Comparison of ENCODE assay signal across 8 cellular contexts in genomic region chr17:82338858-82339633, GRCh38. TPM values are rescaled to one million over a fixed set of nuclear protein-coding genes. Genes with fewer than 3 reads are reported as not detected.
DNase-seq lines count a peak whose midpoint lies in the region; ATAC-seq and TF ChIP-seq lines count a peak whose summit lies in the region.

No MANE protein-coding gene starts in this region.

- H3K4me3 ChIP-seq in Caco-2 (ENCODE audit: low read depth, low read length), result peak overlapping the region; percentile 25
- peak overlapping the region; percentile 70 for H3K4me3 ChIP-seq in osteoblast (ENCODE audit: insufficient read depth, low read length)

- peak overlapping the region; percentile 94 for H3K4me2 ChIP-seq in osteoblast (ENCODE audit: insufficient read depth, low read length)

- no peaks in the 10 kb centered on the region for H3K79me2 ChIP-seq in osteoblast (ENCODE audit: insufficient read depth, low read length)

- H3K36me3 ChIP-seq in Caco-2 (ENCODE audit: control insufficient read depth, insufficient read depth, low read length) (no peaks in the 10 kb centered on the region), osteoblast (ENCODE audit: insufficient read depth, low read length) (no peaks in the 10 kb centered on the region)

- no peaks in the 10 kb centered on the region for H3K9me3 Mint-ChIP-seq in Caco-2 (ENCODE audit: unreplicated experiment)
- peaks cover 2% of the 10 kb centered on the region for H3K9me3 Mint-ChIP-seq in activated T-cell treated with anti-CD3 and anti-CD28 coated beads, Interleukin-2, amount 50 U/mL, for 24 hours

- no peak overlapping the region for H3K27ac ChIP-seq in osteoblast (ENCODE audit: low read depth, low read length)

- H3K27me3 ChIP-seq in Caco-2 (replicated peaks; ENCODE audit: control insufficient read depth, insufficient read depth, low read length) (no peaks in the 10 kb centered on the region), osteoblast (ENCODE audit: insufficient read depth, low read length) (peaks cover 3% of the 10 kb centered on the region)

- no peaks in the 10 kb centered on the region for H3K9me3 ChIP-seq in Caco-2
- H3K9me3 ChIP-seq in osteoblast (ENCODE audit: low read depth, low read length), result no peaks in the 10 kb centered on the region

- H2AFZ ChIP-seq in osteoblast (ENCODE audit: low read length), result peak overlapping the region; percentile 94

- no peaks in the 10 kb centered on the region for H3K36me3 Mint-ChIP-seq in Caco-2 (ENCODE audit: insufficient read depth, unreplicated experiment)
- H3K36me3 Mint-ChIP-seq in activated T-cell treated with anti-CD3 and anti-CD28 coated beads, Interleukin-2, amount 50 U/mL, for 24 hours (ENCODE audit: low read depth), result no peaks in the 10 kb centered on the region

- CTCF ChIA-PET in Caco-2 (lab: Charles Lee), result interaction anchor here (1.1 kb wide), 1 partner anchor 103 kb away, joined by 4 read pairs; no protein-coding TSS in a partner anchor

- BruUV-seq in Caco-2 (replicated peaks; lab: Mats Ljungman, UMichigan), result TSS peak; percentile 98

- H3K27me3 Mint-ChIP-seq in Caco-2 (ENCODE audit: insufficient read depth, unreplicated experiment), result no peaks in the 10 kb centered on the region
- peaks cover 3% of the 10 kb centered on the region for H3K27me3 Mint-ChIP-seq in activated T-cell treated with anti-CD3 and anti-CD28 coated beads, Interleukin-2, amount 50 U/mL, for 24 hours

- intact Hi-C loops in Caco-2 (cut with micrococcal nuclease; ENCODE audit: unreplicated experiment), result no loop called here

- no peaks in the 10 kb centered on the region for H4K20me1 ChIP-seq in osteoblast (ENCODE audit: insufficient read depth, low read length)

- H3K27ac Mint-ChIP-seq in Caco-2 (ENCODE audit: unreplicated experiment), result peak overlapping the region; percentile 85
- H3K27ac Mint-ChIP-seq in activated T-cell treated with anti-CD3 and anti-CD28 coated beads, Interleukin-2, amount 50 U/mL, for 24 hours, result no peak overlapping the region

- H3K4me3 Mint-ChIP-seq in Caco-2 (ENCODE audit: unreplicated experiment), result peak overlapping the region; percentile 70
- H3K4me3 Mint-ChIP-seq in activated T-cell treated with anti-CD3 and anti-CD28 coated beads, Interleukin-2, amount 50 U/mL, for 24 hours, result no peak overlapping the region

- peaks cover 13% of the 10 kb centered on the region for H3K4me1 Mint-ChIP-seq in Caco-2 (ENCODE audit: low read depth, unreplicated experiment)
- H3K4me1 Mint-ChIP-seq in activated T-cell treated with anti-CD3 and anti-CD28 coated beads, Interleukin-2, amount 50 U/mL, for 24 hours (ENCODE audit: low read depth), result peaks cover 25% of the 10 kb centered on the region

- peak in 1 of 2 experiments; percentile 55 for DNase-seq in Caco-2
- peak; percentile 52 for DNase-seq in NCI-H460 (ENCODE audit: extremely low read depth, low read depth)
- DNase-seq in epidermal melanocyte (ENCODE audit: insufficient read length, low spot score), result peak; percentile 69
- peak; percentile 98 for DNase-seq in osteoblast (ENCODE audit: insufficient read length, low spot score, missing footprints)
- no peak for DNase-seq in activated T-cell treated with anti-CD3 and anti-CD28 coated beads, Interleukin-2, amount 50 U/mL, for 24 hours
- no peak for DNase-seq in HuH-7 (ENCODE audit: low spot score)
- DNase-seq in stimulated activated CD4-positive, alpha-beta T cell treated with anti-CD3 and anti-CD28 coated beads, Interleukin-1b, Interleukin-23, amount 100 ng/mL, for 48 hours, result no peak

- POLR2A ChIA-PET in Caco-2 (lab: Charles Lee), result no interaction called here

- ATAC-seq in GM19023 (IDR thresholded peaks at IDR 0.05; ENCODE audit: unreplicated experiment), result no peak

- TF ChIP-seq CTCF in Caco-2 (IDR thresholded peaks at IDR 0.05; ENCODE audit: insufficient read depth in 1 of 2, low read depth in 1 of 2, low read length in 1 of 2, severe bottlenecking in 1 of 2, unreplicated experiment in 1 of 2) (no peak), osteoblast (IDR thresholded peaks at IDR 0.05; ENCODE audit: extremely low read depth, low read depth, low read length) (no peak)

- peaks cover 24% of the 10 kb centered on the region for H3K4me1 ChIP-seq in Caco-2
- H3K4me1 ChIP-seq in osteoblast (ENCODE audit: insufficient read depth, low read length), result peaks cover 24% of the 10 kb centered on the region

RNA-seq across cellular contexts. Expression of gene SECTM1, which starts 5.5 kb away (rescaled TPM):
- total RNA-seq in Caco-2 (2022) (0.37 and 0.75 TPM in 2 replicates), osteoblast (5.8 and 11.5 TPM in 2 replicates)
- 13.0 and 19.3 TPM in 2 replicates for total RNA-seq in NCI-H460 (2014; rRNA removed; shearing (Covaris generic))
- polyA plus RNA-seq in NCI-H460 (2014; cell fraction: nucleus; rRNA removed), result 14.4 and 23.8 TPM in 2 replicates

RNA-seq across cellular contexts. Expression of gene TEX19, which starts 20.0 kb away (rescaled TPM):
- 3.4 and 4.2 TPM in 2 replicates for total RNA-seq in Caco-2 (2022)
- 0.20 and 0.57 TPM in 2 replicates for total RNA-seq in NCI-H460 (2014; rRNA removed; shearing (Covaris generic))
- polyA plus RNA-seq in NCI-H460 (2014; cell fraction: nucleus; rRNA removed), result 2.6 and 3.3 TPM in 2 replicates
- under 0.01 and 0.29 TPM in 2 replicates for total RNA-seq in osteoblast

RNA-seq across cellular contexts. Expression of gene CD7, which starts 21.6 kb away (rescaled TPM):
- total RNA-seq in Caco-2 (2022) (0.37 and 0.93 TPM in 2 replicates), osteoblast (not detected in 2 replicates)
- 0.32 TPM in 1 of 2 replicates, not detected in the other for total RNA-seq in NCI-H460 (2014; rRNA removed; shearing (Covaris generic))
- polyA plus RNA-seq in NCI-H460 (2014; cell fraction: nucleus; rRNA removed), result 0.72 and 0.98 TPM in 2 replicates

RNA-seq across cellular contexts. Expression of gene UTS2R, which starts 32.5 kb away (rescaled TPM):
- total RNA-seq in Caco-2 (2022) (0.66 and 1.3 TPM in 2 replicates), osteoblast (not detected in 2 replicates)
- not detected in 2 replicates for total RNA-seq in NCI-H460 (2014; rRNA removed; shearing (Covaris generic))
- not detected in 2 replicates for polyA plus RNA-seq in NCI-H460 (2014; cell fraction: nucleus; rRNA removed)

Comparison
In these comparisons a context has a peak if more than half of its experiments do, and no peak if none do; other contexts are left out.
1. DNase-seq: peak in NCI-H460 (single experiment), epidermal melanocyte (single experiment) and osteoblast (single experiment); none in activated T-cell treated with anti-CD3 and anti-CD28 coated beads, Interleukin-2, amount 50 U/mL, for 24 hours (single experiment), HuH-7 (single experiment) and stimulated activated CD4-positive, alpha-beta T cell treated with anti-CD3 and anti-CD28 coated beads, Interleukin-1b, Interleukin-23, amount 100 ng/mL, for 48 hours (single experiment).